Comparison of ENCODE assay signal across 15 cellular contexts in genomic region chr5:1314564-1314982, GRCh38. TPM values are rescaled to one million over a fixed set of nuclear protein-coding genes. Genes with fewer than 3 reads are reported as not detected.
DNase-seq lines count a peak whose midpoint lies in the region; ATAC-seq, FAIRE-seq and TF ChIP-seq lines count a peak whose summit lies in the region.
"Had no signal": no experiment of that assay in that cellular context is flagged by ENCODE, and none has a peak within 500 bp of the region (broad histone marks: within the 10 kb centered on the region; RNA-seq: fewer than 3 reads in every experiment).

No MANE protein-coding gene starts in this region.

- H2AFZ ChIP-seq in SU-DHL-6 (ENCODE audit: low read depth, low read length, severe bottlenecking) = no peak overlapping the region

- H3K4me2 ChIP-seq in SU-DHL-6 (ENCODE audit: low read depth, low read length, poor library complexity, severe bottlenecking) = peak overlapping the region; percentile 64

- H3K36me3 Mint-ChIP-seq in CD4-positive, CD25-positive, alpha-beta regulatory T cell = peaks cover 3% of the 10 kb centered on the region

- TF ChIP-seq CTCF in SU-DHL-6 (IDR thresholded peaks at IDR 0.05; ENCODE audit: insufficient read depth, low read length, poor library complexity, severe bottlenecking) (no peak), lower lobe of right lung (IDR thresholded peaks at IDR 0.05) (no peak)

- H3K9me2 ChIP-seq in SU-DHL-6 (replicated peaks; ENCODE audit: insufficient read depth, low read length) = no peaks in the 10 kb centered on the region

- no peak for FAIRE-seq in H54 (lab: Jason Lieb, UNC)
- FAIRE-seq: pancreas had no signal

- H3K9ac ChIP-seq in SU-DHL-6 (ENCODE audit: low read length) = peak overlapping the region; percentile 75

- peaks cover 5% of the 10 kb centered on the region for H3K27me3 Mint-ChIP-seq in CD4-positive, CD25-positive, alpha-beta regulatory T cell

- H3K4me3 Mint-ChIP-seq in CD4-positive, CD25-positive, alpha-beta regulatory T cell = peak overlapping the region in 2 of 4 donors; percentile 89 to 93

- H3K9me3 Mint-ChIP-seq in CD4-positive, CD25-positive, alpha-beta regulatory T cell = peaks cover 0 to 12% (median 7%) of the 10 kb centered on the region in 7 donors

- H3K4me1 ChIP-seq in CD4-positive, CD25-positive, alpha-beta regulatory T cell (ENCODE audit: control insufficient read depth, insufficient read depth, low read length, poor library complexity, severe bottlenecking) = peaks cover 52% of the 10 kb centered on the region
- H3K4me1 ChIP-seq in lower lobe of right lung = peaks cover 29% of the 10 kb centered on the region

- no peaks in the 10 kb centered on the region for H4K20me1 ChIP-seq in SU-DHL-6 (ENCODE audit: low read depth, low read length)

- no peak for TF ChIP-seq POLR2A in H54 (IDR thresholded peaks at IDR 0.05; ENCODE audit: low read depth, low read length)

- H3K27ac Mint-ChIP-seq in CD4-positive, CD25-positive, alpha-beta regulatory T cell = peak overlapping the region in 2 of 3 donors; percentile 52 to 95

- peaks cover 16% of the 10 kb centered on the region for H3K36me3 ChIP-seq in CD4-positive, CD25-positive, alpha-beta regulatory T cell (ENCODE audit: control insufficient read depth, insufficient read depth, low read length)
- H3K36me3 ChIP-seq in SU-DHL-6 (ENCODE audit: low read length) (peaks cover 12% of the 10 kb centered on the region; the same call in 1 of the 2 replicates), lower lobe of right lung (peaks cover 27% of the 10 kb centered on the region)

- no peak for ATAC-seq in CD4-positive, CD25-positive, alpha-beta regulatory T cell (ENCODE audit: low read depth in 2 of 2)
- ATAC-seq in lower lobe of right lung = no peak
- ATAC-seq: gastroesophageal sphincter had no signal

- DNase-seq in 8988T = peak; percentile 3
- DNase-seq in CD4-positive, CD25-positive, alpha-beta regulatory T cell = no peak
- peak; percentile 43 for DNase-seq in lower lobe of right lung
- no peak for DNase-seq in H54 (ENCODE audit: insufficient read length, low spot score)
- no peak for DNase-seq in CD1c-positive myeloid dendritic cell (ENCODE audit: extremely low spot score)
- no peak for DNase-seq in cortex of kidney (lab: John Stamatoyannopoulos, UW)
- DNase-seq in globus pallidus (ENCODE audit: low spot score) = no peak
- DNase-seq: NCI-H187 treated with DMSO at 0.1 percent for 48 hours, NCI-H526 had no signal

- no peak overlapping the region for H3K27ac ChIP-seq in CD4-positive, CD25-positive, alpha-beta regulatory T cell (ENCODE audit: insufficient read depth, low read length, poor library complexity, severe bottlenecking)
- H3K27ac ChIP-seq in SU-DHL-6 (ENCODE audit: low read depth, low read length) = peak overlapping the region; percentile 97
- no peak overlapping the region for H3K27ac ChIP-seq in lower lobe of right lung
- H3K27ac ChIP-seq: cardiac muscle cell, gastroesophageal sphincter had no signal

- no peaks in the 10 kb centered on the region for H3K79me2 ChIP-seq in SU-DHL-6 (ENCODE audit: insufficient read depth, low read length)

- no peak overlapping the region for H3K4me3 ChIP-seq in CD4-positive, CD25-positive, alpha-beta regulatory T cell (ENCODE audit: low read depth, low read length)
- peak overlapping the region; percentile 38 for H3K4me3 ChIP-seq in SU-DHL-6 (ENCODE audit: insufficient read depth, low read length, poor library complexity, severe bottlenecking)
- H3K4me3 ChIP-seq in lower lobe of right lung = no peak overlapping the region
- H3K4me3 ChIP-seq: cardiac muscle cell, gastroesophageal sphincter, pancreas had no signal

- intact Hi-C loops in lower lobe of right lung (cut with DNase I) = no loop called here

- H3K9me3 ChIP-seq in CD4-positive, CD25-positive, alpha-beta regulatory T cell (ENCODE audit: control insufficient read depth in 2 of 2, low read length in 2 of 2) = peaks cover 0 to 6% of the 10 kb centered on the region in 2 experiments
- H3K9me3 ChIP-seq in SU-DHL-6 (ENCODE audit: insufficient read depth, low read length) (peaks cover 20% of the 10 kb centered on the region), lower lobe of right lung (no peaks in the 10 kb centered on the region)
- H3K9me3 ChIP-seq: gastroesophageal sphincter, pancreas had no signal

- H3F3A ChIP-seq in SU-DHL-6 (ENCODE audit: insufficient read depth) = peaks cover 74% of the 10 kb centered on the region

- no peaks in the 10 kb centered on the region for H3K27me3 ChIP-seq in CD4-positive, CD25-positive, alpha-beta regulatory T cell (ENCODE audit: control insufficient read depth, insufficient read depth, low read length)
- no peaks in the 10 kb centered on the region for H3K27me3 ChIP-seq in SU-DHL-6 (ENCODE audit: low read length)
- H3K27me3 ChIP-seq in lower lobe of right lung (ENCODE audit: low read depth) = no peaks in the 10 kb centered on the region
- H3K27me3 ChIP-seq: cardiac muscle cell, pancreas had no signal

- peaks cover 18 to 72% (median 48%) of the 10 kb centered on the region in 4 donors for H3K4me1 Mint-ChIP-seq in CD4-positive, CD25-positive, alpha-beta regulatory T cell

RNA-seq across cellular contexts. Expression of gene TERT, which starts 19.7 kb away (rescaled TPM):
- 0.22 TPM for total RNA-seq in CD4-positive, CD25-positive, alpha-beta regulatory T cell
- polyA plus RNA-seq in CD4-positive, CD25-positive, alpha-beta regulatory T cell = not detected
- not detected for total RNA-seq in lower lobe of right lung
- total RNA-seq: gastroesophageal sphincter, RPMI7951 had no signal
- polyA plus RNA-seq: BJ, cardiac muscle cell, pancreas had no signal

RNA-seq across cellular contexts. Expression of gene CLPTM1L, which starts 30.3 kb away (rescaled TPM):
- 104 TPM for total RNA-seq in CD4-positive, CD25-positive, alpha-beta regulatory T cell
- 10 to 100 TPM; 25.3 to 60.8 (median 46.2) TPM for polyA plus RNA-seq in CD4-positive, CD25-positive, alpha-beta regulatory T cell
- total RNA-seq in lower lobe of right lung = 135 TPM

Comparison
In these comparisons a context has a peak if more than half of its experiments do, and no peak if none do; other contexts are left out.
1. DNase-seq: peak in 8988T (single experiment) and lower lobe of right lung (single experiment); none in CD4-positive, CD25-positive, alpha-beta regulatory T cell (0 of 3), H54 (single experiment), CD1c-positive myeloid dendritic cell (single experiment), cortex of kidney (single experiment) and globus pallidus (single experiment).